1 cellular context compared by ENCODE assay signal in the genomic region with DNA sequence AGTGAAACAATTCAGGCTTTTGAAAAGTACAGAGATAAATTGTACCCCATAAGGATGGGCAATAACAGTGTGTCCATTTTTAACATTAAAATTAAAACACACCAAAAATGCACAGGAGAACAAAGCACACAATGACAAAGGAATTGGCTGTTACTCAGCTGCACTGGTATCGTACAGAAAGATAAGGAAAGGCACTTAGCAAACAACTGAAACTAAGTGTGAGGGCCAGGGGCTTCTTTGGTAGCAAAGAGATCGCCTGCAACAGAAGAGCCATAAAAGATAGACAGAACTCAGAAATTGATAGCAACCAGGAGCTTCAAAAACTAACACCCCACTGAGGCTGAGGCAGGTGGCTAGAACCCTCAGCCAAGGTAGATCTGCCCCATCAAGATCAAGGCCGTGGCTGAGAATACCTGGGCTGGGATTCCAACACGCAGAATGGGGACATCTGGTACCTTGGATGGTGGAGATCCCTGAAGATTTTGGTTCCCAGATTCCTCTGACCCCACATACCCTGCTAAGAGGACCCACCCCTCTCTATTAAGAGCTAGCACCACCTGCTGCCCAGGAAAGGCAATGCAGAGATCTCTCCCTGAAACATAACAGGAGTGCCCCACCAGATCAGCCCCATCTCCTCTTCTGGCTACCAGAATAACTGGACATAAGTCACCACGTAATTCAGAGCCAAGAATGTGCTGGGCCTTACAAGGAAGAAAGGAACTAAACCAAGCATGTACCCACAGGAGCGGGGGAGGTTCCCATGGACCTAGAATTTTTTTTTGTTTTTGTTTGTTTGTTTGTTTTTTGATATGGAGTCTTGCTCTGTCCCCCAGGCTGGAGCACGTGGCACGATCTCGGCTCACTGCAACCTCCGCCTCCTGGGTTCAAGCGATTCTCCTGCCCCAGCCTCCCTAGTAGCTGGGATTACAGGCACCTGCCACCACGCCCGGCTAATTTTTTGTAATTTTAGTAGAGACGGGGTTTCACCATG.
TF ChIP-seq lines count a peak whose summit lies in the region.

No MANE protein-coding gene starts in this region.

TF ChIP-seq in SK-N-SH, 30 proteins besides CTCF, POLR2A, EP300 and RAD21 (continued from another document):
- TF ChIP-seq TCF12 (IDR thresholded peaks at IDR 0.05) (no peak), RFX5 (IDR thresholded peaks at IDR 0.05; ENCODE audit: low read length) (no peak)
TF ChIP-seq in SK-N-SH: peak in this region for 1.
